8 cellular contexts compared by ENCODE assay signal in genomic region chr19:32339988-32340874, GRCh38. TPM values are rescaled to one million over a fixed set of nuclear protein-coding genes. Genes with fewer than 3 reads are reported as not detected.
DNase-seq lines count a peak whose midpoint lies in the region; ATAC-seq, FAIRE-seq and TF ChIP-seq lines count a peak whose summit lies in the region.

No MANE protein-coding gene starts in this region.

- no peaks in the 10 kb centered on the region for H4K20me1 ChIP-seq in GM12878 (ENCODE audit: control insufficient read depth, insufficient read depth)

- H3K4me2 ChIP-seq in GM12878 (ENCODE audit: control insufficient read depth, insufficient read depth): no peak overlapping the region

- in situ Hi-C loops in GM12878 (cut with MboI): loop anchor here (10.0 kb wide), 1 partner anchor 225 kb away; no protein-coding TSS in a partner anchor

- no peaks in the 10 kb centered on the region for H3K4me1 ChIP-seq in GM12878 (ENCODE audit: control insufficient read depth, insufficient read depth, low read length)

- H3K4me3 ChIP-seq in GM12878: no peak overlapping the region

- no peaks in the 10 kb centered on the region for H3K36me3 ChIP-seq in GM12878 (ENCODE audit: control insufficient read depth in 2 of 2, insufficient read depth in 2 of 2, low read length in 1 of 2)

- SMC1A ChIA-PET in GM12878 (lab: Charles Lee; ENCODE audit: uncharacterized antibody, unreplicated experiment): interaction anchor here (0.8 to 1.5 kb wide), 5 partner anchors 11 to 229 kb away, joined by 3 to 5 read pairs (median 3); no protein-coding TSS in a partner anchor

- H2AFZ ChIP-seq in GM12878 (ENCODE audit: control insufficient read depth, low read depth, low read length): no peak overlapping the region; the same call in 1 of the 2 replicates

- CTCF ChIA-PET in GM12878 (lab: Yijun Ruan, JAX): interaction anchor here (0.6 to 2.6 kb wide), 13 partner anchors 9 to 1674 kb away, joined by 3 to 15 read pairs (median 3); no protein-coding TSS in a partner anchor

- no peak overlapping the region for H3K27ac ChIP-seq in GM12878 (ENCODE audit: control insufficient read depth, insufficient read depth)

- no peak for TF ChIP-seq POLR2A in GM12878 (IDR thresholded peaks at IDR 0.05; ENCODE audit: low read depth, low read length)

- RAD21 ChIA-PET in GM12878 (lab: Charles Lee; ENCODE audit: unreplicated experiment): interaction anchor here (0.8 to 0.9 kb wide), 2 partner anchors 17 to 229 kb away, joined by 3 read pairs; no protein-coding TSS in a partner anchor

- DNase-seq in SKM-1 treated with dmso at 0.1 percent for 144 hours (lab: John Stamatoyannopoulos, UW; ENCODE audit: unreplicated experiment) (peak; percentile 18), SKM-1 (lab: John Stamatoyannopoulos, UW; ENCODE audit: unreplicated experiment) (no peak), T-helper 1 cell (peak in 4 of 5 donors; percentile 8 to 22 (median 13)), GM12878 (ENCODE audit: low read depth, low spot score) (no peak), inferior parietal cortex (ENCODE audit: extremely low spot score) (peak; percentile 65), GF-D8 (lab: John Stamatoyannopoulos, UW) (no peak)
- DNase-seq in stimulated activated CD4-positive, alpha-beta T cell treated with anti-CD3 and anti-CD28 coated beads, Interleukin-15, amount 100 ng/mL, for 24 hours: peak; percentile 60

- POLR2A ChIA-PET in GM12878 (lab: Charles Lee): interaction anchor here (0.6 kb wide), 1 partner anchor 240 kb away, joined by 6 read pairs; no protein-coding TSS in a partner anchor

- BruUV-seq in GM12878 (replicated peaks; lab: Mats Ljungman, UMichigan): no TSS peak

- no peak overlapping the region for H3K9ac ChIP-seq in GM12878 (ENCODE audit: control insufficient read depth, insufficient read depth, low read length)

- intact Hi-C loops in GM12878 (cut with micrococcal nuclease; ENCODE audit: unreplicated experiment): loop anchor here (1.0 kb wide), 1 partner anchor 230 kb away; no protein-coding TSS in a partner anchor

- no peaks in the 10 kb centered on the region for H3K9me3 ChIP-seq in GM12878 (replicated peaks; ENCODE audit: control insufficient read depth, insufficient read depth, low read length)

- H3K27me3 ChIP-seq in GM12878 (replicated peaks in 1 of 2; ENCODE audit: control insufficient read depth in 2 of 2, insufficient read depth in 2 of 2, low read length in 1 of 2): no peaks in the 10 kb centered on the region

- no peak for FAIRE-seq in GM12878 (lab: Jason Lieb, UNC)

- H3K79me2 ChIP-seq in GM12878 (ENCODE audit: control insufficient read depth, insufficient read depth, low read length): no peaks in the 10 kb centered on the region

- ATAC-seq in GM12878: peak; percentile 95

- WGBS in GM12878 (ENCODE audit: insufficient coverage, insufficient replicate concordance, low lambda C conversion rate, missing lambda C conversion rate): 42% methylated on average over 14 of the region's 18 CpGs

- no peak for TF ChIP-seq EP300 in Ishikawa (IDR thresholded peaks at IDR 0.05; ENCODE audit: borderline replicate concordance)
- no peak for TF ChIP-seq EP300 in GM12878 (IDR thresholded peaks at IDR 0.05; ENCODE audit: borderline replicate concordance in 1 of 2, control insufficient read depth in 1 of 2, low read depth in 2 of 2, low read length in 2 of 2)

- TF ChIP-seq RAD21 in Ishikawa (IDR thresholded peaks at IDR 0.05; ENCODE audit: low read depth) (peak; percentile 23; the same call in 1 of the 2 replicates), GM12878 (IDR thresholded peaks at IDR 0.05; ENCODE audit: insufficient read depth, low read depth, low read length) (peak; percentile 40)

- TF ChIP-seq CTCF in GM12878 (IDR thresholded peaks at IDR 0.05 in 2 of 3, conservative IDR thresholded peaks at IDR 0.05 in 1 of 3; ENCODE audit: control insufficient read depth in 2 of 3, extremely low read depth in 1 of 3, insufficient read depth in 1 of 3, low read depth in 3 of 3, low read length in 3 of 3): peak; percentile 71 to 72 (median 71); a peak in 5 of 6 replicates

TF ChIP-seq in Ishikawa, 13 proteins besides CTCF, POLR2A, EP300 and RAD21 (continues in another document):
- TF ChIP-seq CEBPB (IDR thresholded peaks at IDR 0.05) (no peak), REST (IDR thresholded peaks at IDR 0.05; ENCODE audit: low read depth) (no peak), ZBTB7A (IDR thresholded peaks at IDR 0.05; ENCODE audit: low read depth) (no peak), FOXM1 (IDR thresholded peaks at IDR 0.05; ENCODE audit: borderline replicate concordance, low read depth) (no peak), MAX (IDR thresholded peaks at IDR 0.05) (no peak)

TF ChIP-seq in GM12878, 131 proteins besides CTCF, POLR2A, EP300 and RAD21:
- TF ChIP-seq IRF3 (IDR thresholded peaks at IDR 0.05) (no peak), ZNF687 (IDR thresholded peaks at IDR 0.05) (no peak), SMC3 (IDR thresholded peaks at IDR 0.05; ENCODE audit: borderline replicate concordance, low read length) (peak; percentile 64)

RNA-seq across cellular contexts. Expression of gene ZNF507, which starts 5.2 kb away (rescaled TPM):
- total RNA-seq in GM12878 (2013; cell fraction: nucleolus; rRNA removed): 66.7 and 70.4 TPM in 2 replicates
- 9.4 and 10.6 TPM in 2 replicates for total RNA-seq in GM12878 (2014; rRNA removed)
- total RNA-seq in GM12878 (2014; rRNA removed; fragmentation: Illumina TruSeq; extraction: Trizol): 10.2 and 11.6 TPM in 2 replicates
- total RNA-seq in GM12878 (2021): 16.5 and 17.4 TPM in 2 replicates
- polyA plus RNA-seq in GM12878 (2011; ENCODE audit: low read depth): 6.6 TPM
- polyA plus RNA-seq in GM12878 (2011; rRNA removed): 18.4 and 21.5 TPM in 2 replicates
- polyA plus RNA-seq in GM12878 (2011; cell fraction: cytosol; rRNA removed): 8.4 and 8.9 TPM in 2 replicates
- 21.7 and 21.9 TPM in 2 replicates for polyA plus RNA-seq in GM12878 (2011; cell fraction: nucleus; rRNA removed)
- 6.2 and 6.9 TPM in 2 replicates for polyA plus RNA-seq in GM12878 (2012)
- polyA plus RNA-seq in GM12878 (2014; fragmentation: Illumina TruSeq; extraction: Trizol): 15.8 and 18.8 TPM in 2 replicates
- 1 to 10 TPM; 2.3 to 2.7 TPM for polyA plus RNA-seq in GM12878 (2014; fragmentation: Nextera tagmentation; extraction: Ambion mirVana)
- polyA plus RNA-seq in GM12878 (2014; rRNA removed): 10.0 and 10.3 TPM in 2 replicates
- 10 to 100 TPM in 1 of 2 experiments, 1 to 10 TPM in 1; 8.3 to 10.0 TPM for polyA plus RNA-seq in GM12878 (2016; fragmentation: Nextera tagmentation; extraction: Ambion mirVana)
- 21.8 and 37.4 TPM in 2 replicates for polyA minus RNA-seq in GM12878 (2011; rRNA and poly(A)+ RNA removed)
- polyA minus RNA-seq in GM12878 (2011; cell fraction: cytosol; rRNA and poly(A)+ RNA removed): 6.0 and 7.7 TPM in 2 replicates
- polyA minus RNA-seq in GM12878 (2011; cell fraction: nucleus; rRNA and poly(A)+ RNA removed): 16.9 and 25.1 TPM in 2 replicates

Comparison
In these comparisons a context has a peak if more than half of its experiments do, and no peak if none do; other contexts are left out.
1. DNase-seq: peak in SKM-1 treated with dmso at 0.1 percent for 144 hours (single experiment), T-helper 1 cell (4 of 5), inferior parietal cortex (single experiment) and stimulated activated CD4-positive, alpha-beta T cell treated with anti-CD3 and anti-CD28 coated beads, Interleukin-15, amount 100 ng/mL, for 24 hours (single experiment); none in SKM-1 (single experiment), GM12878 (single experiment) and GF-D8 (single experiment).